ENCODE assay signal across 13 cellular contexts in genomic region chr3:9800529-9800928, GRCh38. TPM values are rescaled to one million over a fixed set of nuclear protein-coding genes. Genes with fewer than 3 reads are reported as not detected.
DNase-seq lines count a peak whose midpoint lies in the region; ATAC-seq, FAIRE-seq and TF ChIP-seq lines count a peak whose summit lies in the region.
"Had no signal": no experiment of that assay in that cellular context is flagged by ENCODE, and none has a peak within 500 bp of the region (broad histone marks: within the 10 kb centered on the region; RNA-seq: fewer than 3 reads in every experiment).

No MANE protein-coding gene starts in this region.

- TF ChIP-seq RAD21 in A549 (conservative IDR thresholded peaks at IDR 0.05 in 1 of 2, IDR thresholded peaks at IDR 0.05 in 1 of 2): peak in 1 of 2 experiments; percentile 27; a peak in 2 of 5 replicates
- TF ChIP-seq RAD21 in SK-N-SH (IDR thresholded peaks at IDR 0.05; ENCODE audit: low read length): no peak

- ATAC-seq in A549: peak in 1 of 2 experiments; percentile 72; a peak in 4 of 6 replicates
- no peak for ATAC-seq in HG03196 (IDR thresholded peaks at IDR 0.05; ENCODE audit: unreplicated experiment)
- no peak for ATAC-seq in HG02981 (IDR thresholded peaks at IDR 0.05; ENCODE audit: unreplicated experiment)
- ATAC-seq: lower lobe of right lung; stimulated activated naive B cell treated with anti-CD40 and anti-IgM and Interleukin-4, amounts not matched to agents 10 μg/mL and 1 μg/mL and 100 μg/mL, for 72 hours; T-helper 17 cell had no signal

- H3K36me3 ChIP-seq in SK-N-SH (replicated peaks in 1 of 2; ENCODE audit: control insufficient read depth in 1 of 2, insufficient read depth in 2 of 2, low read length in 1 of 2): peaks cover 63 to 82% of the 10 kb centered on the region in 2 experiments
- H3K36me3 ChIP-seq in MG63: peaks cover 52% of the 10 kb centered on the region

- H4K20me1 ChIP-seq in SK-N-SH (ENCODE audit: insufficient read depth): peaks cover 17% of the 10 kb centered on the region; the same call in 1 of the 2 replicates

- H3F3A ChIP-seq in SK-N-SH (replicated peaks; ENCODE audit: insufficient read depth): peaks cover 10% of the 10 kb centered on the region

- H3K9me2 ChIP-seq in SK-N-SH: no peaks in the 10 kb centered on the region

- POLR2A ChIA-PET in A549 (lab: Yijun Ruan, JAX): no interaction called here
- POLR2A ChIA-PET in SK-N-SH (lab: Yijun Ruan, JAX): no interaction called here

- TF ChIP-seq EP300 in A549 (IDR thresholded peaks at IDR 0.05) (no peak), SK-N-SH (IDR thresholded peaks at IDR 0.05; ENCODE audit: borderline replicate concordance in 1 of 2, low read depth in 1 of 2, low read length in 1 of 2) (no peak)

- peak; percentile 31 for TF ChIP-seq CTCF in A549 (IDR thresholded peaks at IDR 0.05)
- TF ChIP-seq CTCF in GM12872 (IDR thresholded peaks at IDR 0.05; ENCODE audit: insufficient read depth, low read depth, low read length): peak; percentile 37; the same call in 1 of the 3 replicates
- peak; percentile 46 for TF ChIP-seq CTCF in SK-N-SH (IDR thresholded peaks at IDR 0.05)
- peak; percentile 38 for TF ChIP-seq CTCF in foreskin fibroblast (IDR thresholded peaks at IDR 0.05; ENCODE audit: low read depth, low read length)

- H3K9me3 ChIP-seq in A549 (no peaks in the 10 kb centered on the region), SK-N-SH (no peaks in the 10 kb centered on the region), MG63 (no peaks in the 10 kb centered on the region)
- H3K9me3 ChIP-seq: BLaER1 treated with 17β-estradiol and CSF1 and Interleukin-3, amounts not matched to agents 10 nM and 100 nM; lower lobe of right lung had no signal

- H3K4me1 ChIP-seq in A549: no peaks in the 10 kb centered on the region
- H3K4me1 ChIP-seq in SK-N-SH (ENCODE audit: control insufficient read depth in 1 of 2, insufficient read depth in 2 of 2, low read depth in 1 of 2, low read length in 1 of 2): no peaks in the 10 kb centered on the region

- no peaks in the 10 kb centered on the region for H3K27me3 ChIP-seq in SK-N-SH (ENCODE audit: insufficient read depth)
- no peaks in the 10 kb centered on the region for H3K27me3 ChIP-seq in MG63
- H3K27me3 ChIP-seq: BLaER1 treated with 17β-estradiol and CSF1 and Interleukin-3, amounts not matched to agents 10 nM and 100 nM had no signal

- H3K4me3 ChIP-seq in A549 (no peak overlapping the region), SK-N-SH (ENCODE audit: low read depth in 2 of 2, low read length in 1 of 2) (no peak overlapping the region), foreskin fibroblast (ENCODE audit: low read depth in 1 of 2, low read length in 2 of 2) (no peak overlapping the region), MG63 (no peak overlapping the region)
- H3K4me3 ChIP-seq: BLaER1 treated with 17β-estradiol and CSF1 and Interleukin-3, amounts not matched to agents 10 nM and 100 nM; lower lobe of right lung had no signal

- CTCF ChIA-PET in A549 (lab: Yijun Ruan, JAX): interaction anchor here (0.6 to 1.6 kb wide), 6 partner anchors 9 to 504 kb away, joined by 3 to 6 read pairs (median 4); no protein-coding TSS in a partner anchor
- CTCF ChIA-PET in SK-N-SH (lab: Yijun Ruan, JAX): interaction anchor here (1.0 to 1.2 kb wide), 2 partner anchors 9 to 10 kb away, joined by 3 to 4 read pairs; no protein-coding TSS in a partner anchor

- DNase-seq in A549 (ENCODE audit: low read depth in 1 of 2, low spot score in 1 of 2): peak in 1 of 2 experiments; percentile 32
- no peak for DNase-seq in SK-N-SH
- DNase-seq in foreskin fibroblast: no peak
- no peak for DNase-seq in MG63
- DNase-seq in NOMO-1 treated with dmso at 0.1 percent for 144 hours (lab: John Stamatoyannopoulos, UW; ENCODE audit: unreplicated experiment): no peak
- DNase-seq: lower lobe of right lung; NCI-H2107; stimulated activated naive B cell treated with anti-CD40 and anti-IgM and Interleukin-4, amounts not matched to agents 10 μg/mL and 1 μg/mL and 100 μg/mL, for 72 hours; T-helper 17 cell had no signal

- TF ChIP-seq POLR2A in A549 (IDR thresholded peaks at IDR 0.05; ENCODE audit: low read length): no peak

- no peak overlapping the region for H2AFZ ChIP-seq in SK-N-SH (ENCODE audit: low read depth)

- no peak for FAIRE-seq in A549 (lab: Jason Lieb, UNC)

- H3K79me2 ChIP-seq in SK-N-SH (ENCODE audit: insufficient read depth): peaks cover 52% of the 10 kb centered on the region

- H3K9ac ChIP-seq in SK-N-SH: no peak overlapping the region

- 89% methylated on average over 5 of the region's 5 CpGs for WGBS in A549 (ENCODE audit: missing lambda C conversion rate)
- 93% methylated on average over 5 of the region's 5 CpGs for WGBS in SK-N-SH (ENCODE audit: low lambda C conversion rate)

- H3K27ac ChIP-seq in A549 (no peak overlapping the region), SK-N-SH (ENCODE audit: low read depth in 2 of 2, low read length in 1 of 2) (no peak overlapping the region)
- H3K27ac ChIP-seq: BLaER1 treated with 17β-estradiol and CSF1 and Interleukin-3, amounts not matched to agents 10 nM and 100 nM; lower lobe of right lung had no signal

- H3K4me2 ChIP-seq in A549: no peak overlapping the region
- H3K4me2 ChIP-seq in SK-N-SH: no peak overlapping the region
- H3K4me2 ChIP-seq: BLaER1 treated with 17β-estradiol and CSF1 and Interleukin-3, amounts not matched to agents 10 nM and 100 nM had no signal

TF ChIP-seq in A549, 52 proteins besides CTCF, POLR2A, EP300 and RAD21 (continues in another document):
- TF ChIP-seq NFE2L2 (conservative IDR thresholded peaks at IDR 0.05; ENCODE audit: low read length) (no peak), HOXB13 (CRISPR knock-in tag; IDR thresholded peaks at IDR 0.05; ENCODE audit: low read depth) (no peak), SREBF2 (IDR thresholded peaks at IDR 0.05) (no peak), FOXS1 (CRISPR knock-in tag; IDR thresholded peaks at IDR 0.05) (no peak)

TF ChIP-seq in SK-N-SH, 30 proteins besides CTCF, POLR2A, EP300 and RAD21 (continues in another document):
- TF ChIP-seq NFIC (IDR thresholded peaks at IDR 0.05; ENCODE audit: borderline replicate concordance): no peak
- no peak for TF ChIP-seq RXRA (IDR thresholded peaks at IDR 0.05; ENCODE audit: borderline replicate concordance, low read depth)
- no peak for TF ChIP-seq FOSL2 (IDR thresholded peaks at IDR 0.05; ENCODE audit: borderline replicate concordance, low read depth)
- no peak for TF ChIP-seq JUND (IDR thresholded peaks at IDR 0.05)

RNA-seq across cellular contexts. Expression of gene ARPC4, which starts 7.6 kb away (rescaled TPM):
- polyA plus RNA-seq in A549 (2011; rRNA removed) (126 and 140 TPM in 2 replicates), A549 (2017; fragmentation: RNase III; extraction: RNeasy Plus Mini Kit Qiagen cat#74134 plus additional on column Dnase treatment) (292 to 310 TPM (median 298 TPM) in 3 replicates), SK-N-SH (2012; rRNA removed) (220 and 233 TPM in 2 replicates)
- polyA plus RNA-seq in A549 (2012; cell fraction: cytosol; rRNA removed): 152 and 172 TPM in 2 replicates
- polyA plus RNA-seq in A549 (2012; cell fraction: nucleus; rRNA removed): 80.9 and 87.3 TPM in 2 replicates
- polyA minus RNA-seq in A549 (2011; rRNA and poly(A)+ RNA removed): 124 and 133 TPM in 2 replicates
- 213 and 244 TPM in 2 replicates for polyA plus RNA-seq in SK-N-SH (2012; cell fraction: cytosol; rRNA removed)
- 74.3 and 105 TPM in 2 replicates for polyA plus RNA-seq in SK-N-SH (2012; cell fraction: nucleus; rRNA removed)
- total RNA-seq in MG63 (2014; rRNA removed; shearing (Covaris generic); ENCODE audit: low replicate concordance): 125 and 175 TPM in 2 replicates

RNA-seq across cellular contexts. Expression of gene TADA3, which starts 8.3 kb away (rescaled TPM):
- 42.6 and 49.2 TPM in 2 replicates for polyA plus RNA-seq in A549 (2011; rRNA removed)
- polyA plus RNA-seq in A549 (2012; cell fraction: cytosol; rRNA removed): 50.2 and 57.1 TPM in 2 replicates
- 36.8 and 43.0 TPM in 2 replicates for polyA plus RNA-seq in A549 (2012; cell fraction: nucleus; rRNA removed)
- 44.3 to 53.6 TPM (median 50.3 TPM) in 3 replicates for polyA plus RNA-seq in A549 (2017; fragmentation: RNase III; extraction: RNeasy Plus Mini Kit Qiagen cat#74134 plus additional on column Dnase treatment)
- polyA minus RNA-seq in A549 (2011; rRNA and poly(A)+ RNA removed): 46.9 and 52.3 TPM in 2 replicates
- 84.1 and 102 TPM in 2 replicates for polyA plus RNA-seq in SK-N-SH (2012; rRNA removed)
- 54.6 and 75.9 TPM in 2 replicates for polyA plus RNA-seq in SK-N-SH (2012; cell fraction: cytosol; rRNA removed)
- polyA plus RNA-seq in SK-N-SH (2012; cell fraction: nucleus; rRNA removed): 67.6 and 74.7 TPM in 2 replicates
- 60.3 and 83.8 TPM in 2 replicates for total RNA-seq in MG63 (2014; rRNA removed; shearing (Covaris generic); ENCODE audit: low replicate concordance)

RNA-seq across cellular contexts. Expression of gene TTLL3, which starts 9.5 kb away (rescaled TPM):
- polyA plus RNA-seq in A549 (2011; rRNA removed): 13.0 and 18.1 TPM in 2 replicates
- 13.6 and 14.1 TPM in 2 replicates for polyA plus RNA-seq in A549 (2012; cell fraction: cytosol; rRNA removed)
- polyA plus RNA-seq in A549 (2012; cell fraction: nucleus; rRNA removed): 115 and 128 TPM in 2 replicates
- polyA plus RNA-seq in A549 (2017; fragmentation: RNase III; extraction: RNeasy Plus Mini Kit Qiagen cat#74134 plus additional on column Dnase treatment): 9.9 to 12.8 TPM (median 10.3 TPM) in 3 replicates
- 23.9 and 25.2 TPM in 2 replicates for polyA minus RNA-seq in A549 (2011; rRNA and poly(A)+ RNA removed)
- polyA plus RNA-seq in SK-N-SH (2012; rRNA removed): 41.6 and 51.9 TPM in 2 replicates
- polyA plus RNA-seq in SK-N-SH (2012; cell fraction: cytosol; rRNA removed): 7.6 and 9.3 TPM in 2 replicates
- 487 and 518 TPM in 2 replicates for polyA plus RNA-seq in SK-N-SH (2012; cell fraction: nucleus; rRNA removed)
- 0.10 and 3.1 TPM in 2 replicates for total RNA-seq in MG63 (2014; rRNA removed; shearing (Covaris generic); ENCODE audit: low replicate concordance)

RNA-seq across cellular contexts. Expression of gene CAMK1, which starts 30.8 kb away (rescaled TPM):
- polyA plus RNA-seq in A549 (2011; rRNA removed) (13.5 and 16.0 TPM in 2 replicates), A549 (2017; fragmentation: RNase III; extraction: RNeasy Plus Mini Kit Qiagen cat#74134 plus additional on column Dnase treatment) (15.6 to 16.1 TPM (median 15.9 TPM) in 3 replicates), SK-N-SH (2012; rRNA removed) (44.9 and 47.1 TPM in 2 replicates)
- 22.5 and 26.5 TPM in 2 replicates for polyA plus RNA-seq in A549 (2012; cell fraction: cytosol; rRNA removed)
- polyA plus RNA-seq in A549 (2012; cell fraction: nucleus; rRNA removed): 20.9 and 21.9 TPM in 2 replicates
- 11.0 TPM in 2 replicates for polyA minus RNA-seq in A549 (2011; rRNA and poly(A)+ RNA removed)
- polyA plus RNA-seq in SK-N-SH (2012; cell fraction: cytosol; rRNA removed): 30.5 and 35.8 TPM in 2 replicates
- polyA plus RNA-seq in SK-N-SH (2012; cell fraction: nucleus; rRNA removed): 39.3 and 46.4 TPM in 2 replicates
- total RNA-seq in MG63 (2014; rRNA removed; shearing (Covaris generic); ENCODE audit: low replicate concordance): 2.7 and 5.0 TPM in 2 replicates

RNA-seq across cellular contexts. Expression of gene RPUSD3, which starts 43.3 kb away (rescaled TPM):
- polyA plus RNA-seq in A549 (2011; rRNA removed): 38.9 and 47.1 TPM in 2 replicates
- polyA plus RNA-seq in A549 (2012; cell fraction: cytosol; rRNA removed): 61.3 and 76.6 TPM in 2 replicates
- 74.5 and 81.9 TPM in 2 replicates for polyA plus RNA-seq in A549 (2012; cell fraction: nucleus; rRNA removed)
- polyA plus RNA-seq in A549 (2017; fragmentation: RNase III; extraction: RNeasy Plus Mini Kit Qiagen cat#74134 plus additional on column Dnase treatment): 42.2 to 45.0 TPM (median 44.5 TPM) in 3 replicates
- polyA minus RNA-seq in A549 (2011; rRNA and poly(A)+ RNA removed): 39.0 and 44.1 TPM in 2 replicates
- polyA plus RNA-seq in SK-N-SH (2012; rRNA removed): 43.4 and 48.0 TPM in 2 replicates
- polyA plus RNA-seq in SK-N-SH (2012; cell fraction: cytosol; rRNA removed): 21.7 and 28.2 TPM in 2 replicates
- 44.5 and 46.6 TPM in 2 replicates for polyA plus RNA-seq in SK-N-SH (2012; cell fraction: nucleus; rRNA removed)
- 34.8 and 42.9 TPM in 2 replicates for total RNA-seq in MG63 (2014; rRNA removed; shearing (Covaris generic); ENCODE audit: low replicate concordance)

Comparison
In these comparisons a context has a peak if more than half of its experiments do, and no peak if none do; other contexts are left out.
1. Of the 12 proteins assayed by ChIP-seq in both A549 and SK-N-SH: peak only in A549: none; only in SK-N-SH: none; in both: CTCF; in neither: 10; mixed calls (peak in some experiments, not most) for 1.